ENCODE assay signal across 8 cellular contexts in the genomic region with DNA sequence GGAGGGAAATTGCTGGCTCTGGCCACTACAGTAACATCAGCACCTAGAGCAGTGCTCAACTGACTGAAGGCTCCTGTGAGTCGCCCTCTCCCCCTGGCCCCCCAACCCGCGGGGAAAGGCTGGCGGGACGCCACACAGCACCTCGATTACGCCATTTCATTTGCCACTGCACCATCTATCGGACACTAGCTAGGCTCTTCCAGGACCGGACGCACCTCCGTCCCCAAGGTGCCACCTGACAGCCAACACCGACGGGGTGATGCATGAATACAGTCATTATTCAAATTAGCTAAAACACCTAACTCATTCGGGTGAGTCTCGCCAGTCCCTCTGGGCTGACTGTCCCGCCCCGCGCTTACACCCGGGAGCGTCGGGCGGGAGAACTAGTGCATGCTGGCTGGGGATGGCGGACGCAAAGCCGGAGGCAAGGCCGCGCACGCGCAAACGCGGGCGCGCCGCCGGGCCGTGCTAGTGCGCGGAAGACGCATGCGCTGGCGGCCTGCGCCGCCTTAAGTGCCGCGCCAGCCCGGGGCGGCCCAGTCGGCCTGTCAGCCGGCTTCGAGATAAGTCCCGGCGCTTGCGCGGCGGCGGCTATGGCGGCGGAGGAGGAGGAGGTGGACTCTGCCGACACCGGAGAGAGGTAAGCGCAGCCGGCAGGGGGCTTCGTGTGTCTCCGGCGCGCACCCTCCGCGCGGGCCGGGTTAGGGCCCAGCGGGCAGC. TPM values are rescaled to one million over a fixed set of nuclear protein-coding genes. Genes with fewer than 3 reads are reported as not detected.
DNase-seq lines count a peak whose midpoint lies in the region; ATAC-seq lines count a peak whose summit lies in the region.

A gene (plus strand): TSS at position 539 of the 720 bp plus-strand sequence. CDS start 55 bp downstream, at position 594.

- H4K20me1 ChIP-seq in BLaER1: no peaks in the 10 kb centered on the region

- H3K27me3 ChIP-seq in BLaER1: no peaks in the 10 kb centered on the region

- peak within 1 kb of the TSS; percentile 93 for H3K9ac ChIP-seq in BLaER1

- H3K36me3 ChIP-seq in BLaER1: no peaks in the 10 kb centered on the region

- no peaks in the 10 kb centered on the region for H3K9me3 Mint-ChIP-seq in activated CD4-positive, alpha-beta T cell treated with anti-CD3 and anti-CD28 coated beads, Interleukin-2, amount 10 ng/mL, durations not matched to agents 7 days and 5 days

- peak within 1 kb of the TSS; percentile 89 for H3K27ac ChIP-seq in BLaER1

- peaks cover 8% of the 10 kb centered on the region for H3K27me3 Mint-ChIP-seq in activated CD4-positive, alpha-beta T cell treated with anti-CD3 and anti-CD28 coated beads, Interleukin-2, amount 10 ng/mL, durations not matched to agents 7 days and 5 days

- peaks cover 16% of the 10 kb centered on the region for H3K4me1 ChIP-seq in BLaER1

- peak within 1 kb of the TSS; percentile 91 for H3K4me2 ChIP-seq in BLaER1

- CTCF ChIA-PET in activated CD4-positive, alpha-beta T cell treated with anti-CD3 and anti-CD28 coated beads, Interleukin-2, amount 10 ng/mL, durations not matched to agents 7 days and 5 days (lab: Charles Lee): interaction anchor here (0.7 to 1.3 kb wide), 3 partner anchors 180 to 362 kb away, joined by 3 read pairs; no protein-coding TSS in a partner anchor

- H3K27ac Mint-ChIP-seq in activated CD4-positive, alpha-beta T cell treated with anti-CD3 and anti-CD28 coated beads, Interleukin-2, amount 10 ng/mL, durations not matched to agents 7 days and 5 days: peak within 1 kb of the TSS; percentile 92

- H3K4me3 Mint-ChIP-seq in activated CD4-positive, alpha-beta T cell treated with anti-CD3 and anti-CD28 coated beads, Interleukin-2, amount 10 ng/mL, durations not matched to agents 7 days and 5 days: peak within 1 kb of the TSS; percentile 83

- peak; percentile 89 for DNase-seq in GM19238 (ENCODE audit: insufficient read length, low spot score)
- DNase-seq in NCI-H526 treated with DMSO at 0.1 percent for 48 hours (lab: John Stamatoyannopoulos, UW): peak; percentile 85
- DNase-seq in activated CD4-positive, alpha-beta T cell treated with anti-CD3 and anti-CD28 coated beads, Interleukin-2, amount 10 ng/mL, durations not matched to agents 7 days and 5 days: peak; percentile 93
- DNase-seq in cortex of kidney (lab: John Stamatoyannopoulos, UW): peak; percentile 47
- DNase-seq in left lobe of liver (ENCODE audit: low spot score): peak; percentile 94
- peak; percentile 89 for DNase-seq in stimulated activated CD4-positive, alpha-beta T cell treated with anti-CD3 and anti-CD28 coated beads, Interleukin-2, amount 100 ng/mL, for 4 hours (ENCODE audit: low read depth)

- peaks cover 4% of the 10 kb centered on the region for H3K36me3 Mint-ChIP-seq in activated CD4-positive, alpha-beta T cell treated with anti-CD3 and anti-CD28 coated beads, Interleukin-2, amount 10 ng/mL, durations not matched to agents 7 days and 5 days (ENCODE audit: low read depth)

- peak within 1 kb of the TSS; percentile 97 for H3K4me3 ChIP-seq in BLaER1

- ATAC-seq in HG03442 (IDR thresholded peaks at IDR 0.05; ENCODE audit: unreplicated experiment): peak; percentile 80
- ATAC-seq in left lobe of liver: peak; percentile 87

- peaks cover 34% of the 10 kb centered on the region for H3K4me1 Mint-ChIP-seq in activated CD4-positive, alpha-beta T cell treated with anti-CD3 and anti-CD28 coated beads, Interleukin-2, amount 10 ng/mL, durations not matched to agents 7 days and 5 days

- POLR2A ChIA-PET in activated CD4-positive, alpha-beta T cell treated with anti-CD3 and anti-CD28 coated beads, Interleukin-2, amount 10 ng/mL, durations not matched to agents 7 days and 5 days (lab: Charles Lee): no interaction called here

- H3K9me3 ChIP-seq in BLaER1: no peaks in the 10 kb centered on the region

RNA-seq across cellular contexts. Expression of the gene that starts here (rescaled TPM):
- total RNA-seq in activated CD4-positive, alpha-beta T cell treated with anti-CD3 and anti-CD28 coated beads, Interleukin-2, amount 10 ng/mL, durations not matched to agents 7 days and 5 days: 10 to 100 TPM; 13.0 to 13.9 TPM
- 12.8 TPM for total RNA-seq in left lobe of liver

Comparison
In these comparisons a context has a peak if more than half of its experiments do, and no peak if none do; other contexts are left out.
1. Peak in every context shown above with its lines: DNase-seq, ATAC-seq, H3K4me3 ChIP-seq and H3K27ac ChIP-seq.